Comparison of ENCODE assay signal across 24 cellular contexts in the genomic region with DNA sequence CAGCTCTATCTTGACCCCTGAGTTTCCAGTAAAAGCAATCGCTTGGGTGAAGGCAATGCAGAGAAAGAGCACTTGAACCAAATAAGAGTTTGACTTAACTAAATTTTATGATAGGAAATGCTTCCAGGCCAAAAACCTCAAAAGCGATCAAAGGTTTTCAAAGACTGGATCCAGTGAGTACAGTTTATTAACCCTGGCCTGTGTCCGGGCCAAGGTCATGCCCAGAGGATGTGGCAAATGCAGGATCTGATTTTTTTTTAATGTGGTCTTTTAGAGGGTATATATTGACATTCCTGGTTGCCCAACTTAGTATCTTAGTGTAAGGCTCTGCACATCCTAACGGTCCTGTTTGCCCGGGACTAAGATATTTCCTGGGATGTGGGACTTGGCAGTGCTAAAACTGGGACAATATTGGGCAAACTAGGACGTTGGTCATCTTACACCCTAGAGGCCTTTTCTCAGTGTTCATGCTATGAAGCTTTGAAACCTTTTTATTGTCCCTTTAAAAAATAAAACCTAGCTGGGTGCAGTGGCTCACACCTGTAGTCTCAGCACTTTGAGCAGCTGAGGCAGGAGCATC.
"Had no signal": no experiment of that assay in that cellular context is flagged by ENCODE, and none has a peak within 500 bp of the region (broad histone marks: within the 10 kb centered on the region; RNA-seq: fewer than 3 reads in every experiment).

No MANE protein-coding gene starts in this region.

- H3K36me3 ChIP-seq: MG63 had no signal

- H3K9ac ChIP-seq: SK-N-SH had no signal

- H3K27ac ChIP-seq: RWPE1 had no signal

- ATAC-seq: Panc1, PC-3 had no signal

- H3K4me3 ChIP-seq: MG63 had no signal

- H3K27me3 ChIP-seq: MG63 had no signal

- H3K4me2 ChIP-seq: SK-N-SH had no signal

- H3K9me3 ChIP-seq: MG63, SK-N-SH had no signal

- DNase-seq: IMR-90; Karpas-422; KG1; MG63; NCI-H1092; NCI-H1105 treated with DMSO at 0.1 percent for 48 hours; NCI-H1417 treated with DMSO at 0.1 percent for 48 hours; NCI-H146; NCI-H187; NCI-H2029; NCI-H2081 treated with DMSO at 0.1 percent for 48 hours; NCI-H2171; NCI-H226; NCI-H446; NCI-H510A; NCI-H524 treated with DMSO at 0.1 percent for 48 hours; NCI-H69; NCI-H774; NK-92 treated with Interleukin-12 subunit alpha and Interleukin-12 subunit beta, amount 100 ng/mL, for 24 hours; PC-3; SHP77; SK-N-SH had no signal
